ENCODE assay signal across 1 cellular context in the genomic region with DNA sequence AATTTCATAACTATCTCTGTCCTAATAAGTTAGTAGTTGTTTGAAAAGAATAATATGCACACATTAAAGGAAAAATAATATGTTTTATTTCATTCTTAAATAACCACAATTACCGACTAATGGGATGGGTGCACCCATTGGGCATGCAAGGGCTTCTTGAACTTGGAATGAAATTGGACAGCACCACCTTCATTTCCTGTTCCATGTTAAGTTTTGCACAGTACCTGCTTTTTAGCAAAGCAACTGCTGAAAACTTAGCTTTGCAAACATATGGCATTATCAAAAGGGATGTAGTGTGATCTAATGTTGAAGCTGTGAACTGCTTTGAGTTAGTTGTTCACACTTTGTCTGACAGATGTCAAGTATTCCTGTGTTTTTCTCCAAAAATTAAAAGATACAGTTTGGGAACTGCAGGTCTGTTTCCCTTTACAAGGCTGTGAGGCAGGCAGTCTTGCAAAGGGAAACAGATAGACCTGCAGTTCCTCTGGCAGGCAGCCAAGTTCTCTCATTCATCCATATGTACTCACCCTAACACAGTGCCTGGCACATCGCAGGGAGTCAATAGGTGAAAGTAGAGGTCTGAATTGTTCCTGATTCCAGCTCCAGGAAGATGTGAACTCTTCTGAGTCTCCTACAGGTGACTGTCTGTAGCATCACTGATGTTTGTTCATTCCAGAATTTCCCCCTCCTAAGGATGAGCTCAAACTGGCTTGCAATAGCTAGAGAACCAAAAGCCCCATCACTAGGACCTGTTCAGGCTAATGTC.
TF ChIP-seq lines count a peak whose summit lies in the region.

No MANE protein-coding gene starts in this region.

TF ChIP-seq in GM23338, 12 proteins besides CTCF, POLR2A, EP300 and RAD21 (continued from another document):
- no peak for TF ChIP-seq ETS1 (IDR thresholded peaks at IDR 0.05)
- no peak for TF ChIP-seq EZH2phosphoT487 (IDR thresholded peaks at IDR 0.05; ENCODE audit: unreplicated experiment)
- TF ChIP-seq REST (IDR thresholded peaks at IDR 0.05; ENCODE audit: unreplicated experiment) = no peak
- TF ChIP-seq STAT1 (IDR thresholded peaks at IDR 0.05; ENCODE audit: unreplicated experiment) = no peak
- no peak for TF ChIP-seq JUNB (IDR thresholded peaks at IDR 0.05; ENCODE audit: unreplicated experiment)
- TF ChIP-seq, protein P1, sequence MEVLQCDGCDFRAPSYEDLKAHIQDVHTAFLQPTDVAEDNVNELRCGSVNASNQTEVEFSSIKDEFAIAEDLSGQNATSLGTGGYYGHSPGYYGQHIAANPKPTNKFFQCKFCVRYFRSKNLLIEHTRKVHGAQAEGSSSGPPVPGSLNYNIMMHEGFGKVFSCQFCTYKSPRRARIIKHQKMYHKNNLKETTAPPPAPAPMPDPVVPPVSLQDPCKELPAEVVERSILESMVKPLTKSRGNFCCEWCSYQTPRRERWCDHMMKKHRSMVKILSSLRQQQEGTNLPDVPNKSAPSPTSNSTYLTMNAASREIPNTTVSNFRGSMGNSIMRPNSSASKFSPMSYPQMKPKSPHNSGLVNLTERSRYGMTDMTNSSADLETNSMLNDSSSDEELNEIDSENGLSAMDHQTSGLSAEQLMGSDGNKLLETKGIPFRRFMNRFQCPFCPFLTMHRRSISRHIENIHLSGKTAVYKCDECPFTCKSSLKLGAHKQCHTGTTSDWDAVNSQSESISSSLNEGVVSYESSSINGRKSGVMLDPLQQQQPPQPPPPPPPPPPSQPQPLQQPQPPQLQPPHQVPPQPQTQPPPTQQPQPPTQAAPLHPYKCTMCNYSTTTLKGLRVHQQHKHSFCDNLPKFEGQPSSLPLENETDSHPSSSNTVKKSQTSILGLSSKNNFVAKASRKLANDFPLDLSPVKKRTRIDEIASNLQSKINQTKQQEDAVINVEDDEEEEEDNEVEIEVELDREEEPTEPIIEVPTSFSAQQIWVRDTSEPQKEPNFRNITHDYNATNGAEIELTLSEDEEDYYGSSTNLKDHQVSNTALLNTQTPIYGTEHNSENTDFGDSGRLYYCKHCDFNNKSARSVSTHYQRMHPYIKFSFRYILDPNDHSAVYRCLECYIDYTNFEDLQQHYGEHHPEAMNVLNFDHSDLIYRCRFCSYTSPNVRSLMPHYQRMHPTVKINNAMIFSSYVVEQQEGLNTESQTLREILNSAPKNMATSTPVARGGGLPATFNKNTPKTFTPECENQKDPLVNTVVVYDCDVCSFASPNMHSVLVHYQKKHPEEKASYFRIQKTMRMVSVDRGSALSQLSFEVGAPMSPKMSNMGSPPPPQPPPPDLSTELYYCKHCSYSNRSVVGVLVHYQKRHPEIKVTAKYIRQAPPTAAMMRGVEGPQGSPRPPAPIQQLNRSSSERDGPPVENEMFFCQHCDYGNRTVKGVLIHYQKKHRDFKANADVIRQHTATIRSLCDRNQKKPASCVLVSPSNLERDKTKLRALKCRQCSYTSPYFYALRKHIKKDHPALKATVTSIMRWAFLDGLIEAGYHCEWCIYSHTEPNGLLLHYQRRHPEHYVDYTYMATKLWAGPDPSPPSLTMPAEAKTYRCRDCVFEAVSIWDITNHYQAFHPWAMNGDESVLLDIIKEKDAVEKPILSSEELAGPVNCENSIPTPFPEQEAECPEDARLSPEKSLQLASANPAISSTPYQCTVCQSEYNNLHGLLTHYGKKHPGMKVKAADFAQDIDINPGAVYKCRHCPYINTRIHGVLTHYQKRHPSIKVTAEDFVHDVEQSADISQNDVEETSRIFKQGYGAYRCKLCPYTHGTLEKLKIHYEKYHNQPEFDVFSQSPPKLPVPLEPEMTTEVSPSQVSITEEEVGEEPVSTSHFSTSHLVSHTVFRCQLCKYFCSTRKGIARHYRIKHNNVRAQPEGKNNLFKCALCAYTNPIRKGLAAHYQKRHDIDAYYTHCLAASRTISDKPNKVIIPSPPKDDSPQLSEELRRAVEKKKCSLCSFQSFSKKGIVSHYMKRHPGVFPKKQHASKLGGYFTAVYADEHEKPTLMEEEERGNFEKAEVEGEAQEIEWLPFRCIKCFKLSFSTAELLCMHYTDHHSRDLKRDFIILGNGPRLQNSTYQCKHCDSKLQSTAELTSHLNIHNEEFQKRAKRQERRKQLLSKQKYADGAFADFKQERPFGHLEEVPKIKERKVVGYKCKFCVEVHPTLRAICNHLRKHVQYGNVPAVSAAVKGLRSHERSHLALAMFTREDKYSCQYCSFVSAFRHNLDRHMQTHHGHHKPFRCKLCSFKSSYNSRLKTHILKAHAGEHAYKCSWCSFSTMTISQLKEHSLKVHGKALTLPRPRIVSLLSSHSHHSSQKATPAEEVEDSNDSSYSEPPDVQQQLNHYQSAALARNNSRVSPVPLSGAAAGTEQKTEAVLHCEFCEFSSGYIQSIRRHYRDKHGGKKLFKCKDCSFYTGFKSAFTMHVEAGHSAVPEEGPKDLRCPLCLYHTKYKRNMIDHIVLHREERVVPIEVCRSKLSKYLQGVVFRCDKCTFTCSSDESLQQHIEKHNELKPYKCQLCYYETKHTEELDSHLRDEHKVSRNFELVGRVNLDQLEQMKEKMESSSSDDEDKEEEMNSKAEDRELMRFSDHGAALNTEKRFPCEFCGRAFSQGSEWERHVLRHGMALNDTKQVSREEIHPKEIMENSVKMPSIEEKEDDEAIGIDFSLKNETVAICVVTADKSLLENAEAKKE (CRISPR knock-in tag; IDR thresholded peaks at IDR 0.05) = no peak
